Comparison of ENCODE assay signal across 8 cellular contexts in the genomic region with DNA sequence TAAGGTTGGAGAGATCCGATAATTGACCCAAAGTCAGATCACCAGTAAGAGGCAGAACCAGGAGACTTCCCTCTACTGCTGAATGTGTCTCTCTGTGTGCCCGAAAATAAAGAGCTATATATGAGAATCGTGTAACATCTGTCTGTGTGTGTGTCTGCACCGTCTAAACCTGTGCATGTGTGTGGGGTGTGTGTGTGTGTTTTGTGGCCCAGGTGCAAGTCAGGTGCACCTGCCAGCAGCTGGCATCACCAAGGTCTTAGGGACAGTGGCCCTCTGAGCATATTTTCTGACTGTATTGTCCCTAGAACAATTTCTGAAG. TPM values are rescaled to one million over a fixed set of nuclear protein-coding genes. Genes with fewer than 3 reads are reported as not detected.
DNase-seq lines count a peak whose midpoint lies in the region; ATAC-seq, FAIRE-seq and TF ChIP-seq lines count a peak whose summit lies in the region.

No MANE protein-coding gene starts in this region.

- DNase-seq in A673 (ENCODE audit: low spot score) (no peak), HTR-8/SVneo (ENCODE audit: insufficient read length, low spot score) (no peak), astrocyte of the spinal cord (ENCODE audit: low read depth, low spot score) (peak; percentile 8), hepatic stellate cell (ENCODE audit: low spot score) (no peak), DMS79 (lab: John Stamatoyannopoulos, UW) (no peak), GM13976 (ENCODE audit: low spot score) (no peak)

- H3K4me3 ChIP-seq in A673 (ENCODE audit: low read depth, low read length, poor library complexity, severe bottlenecking) (peak overlapping the region; percentile 36), astrocyte of the spinal cord (ENCODE audit: low read depth, low read length) (no peak overlapping the region), mucosa of stomach (ENCODE audit: low read length) (peak overlapping the region; percentile 10)

- H3K36me3 ChIP-seq in A673 (ENCODE audit: insufficient read depth, low read length, poor library complexity, severe bottlenecking), result no peaks in the 10 kb centered on the region
- no peaks in the 10 kb centered on the region for H3K36me3 ChIP-seq in mucosa of stomach (ENCODE audit: control insufficient read depth, insufficient read depth, low read length)

- intact Hi-C loops in A673 (cut with micrococcal nuclease; ENCODE audit: unreplicated experiment), result loop anchor here (5.0 kb wide), 1 partner anchor 501 kb away; no protein-coding TSS in a partner anchor

- H3K4me1 ChIP-seq in A673 (ENCODE audit: insufficient read depth, low read length, poor library complexity, severe bottlenecking), result peaks cover 43% of the 10 kb centered on the region
- H3K4me1 ChIP-seq in mucosa of stomach (ENCODE audit: control insufficient read depth, insufficient read depth, low read length), result peaks cover 87% of the 10 kb centered on the region

- peak; percentile 49 for FAIRE-seq in HTR-8/SVneo (lab: Jason Lieb, UNC)

- TF ChIP-seq CTCF in A673 (conservative IDR thresholded peaks at IDR 0.05; ENCODE audit: low read depth, low read length), result no peak
- TF ChIP-seq CTCF in astrocyte of the spinal cord (IDR thresholded peaks at IDR 0.05; ENCODE audit: low read depth, low read length), result no peak
- no peak for TF ChIP-seq CTCF in GM13976 (IDR thresholded peaks at IDR 0.05; ENCODE audit: borderline replicate concordance, control extremely low read depth, extremely low read depth, insufficient read depth, missing control alignments)

- ATAC-seq in HG03520 (IDR thresholded peaks at IDR 0.05; ENCODE audit: unreplicated experiment), result no peak

- POLR2A ChIA-PET in A673 (lab: Charles Lee; ENCODE audit: low non-redundant PET), result no interaction called here

- TSS peak; percentile 69 for BruUV-seq in A673 (replicated peaks; lab: Mats Ljungman, UMichigan)

- H3K9me3 ChIP-seq in A673 (ENCODE audit: low read depth, low read length, poor library complexity, severe bottlenecking) (no peaks in the 10 kb centered on the region), mucosa of stomach (ENCODE audit: control insufficient read depth, low read length) (no peaks in the 10 kb centered on the region)

- in situ Hi-C loops in astrocyte of the spinal cord (cut with HindIII; ENCODE audit: low sequenced_read_pairs) (no loop called here), GM13976 (cut with MboI; ENCODE audit: low sequenced_read_pairs, unreplicated experiment) (loop anchor here (10.0 kb wide), 2 partner anchors 289 to 489 kb away; a partner anchor contains a TSS)

- H3K9ac ChIP-seq in mucosa of stomach (ENCODE audit: low read length), result peak overlapping the region; percentile 80

- peak overlapping the region; percentile 61 for H3K27ac ChIP-seq in A673 (ENCODE audit: low read depth, low read length, poor library complexity, severe bottlenecking)

- H3K27me3 ChIP-seq in A673 (replicated peaks; ENCODE audit: insufficient read depth, low read depth, low read length, poor library complexity), result no peaks in the 10 kb centered on the region
- no peaks in the 10 kb centered on the region for H3K27me3 ChIP-seq in mucosa of stomach (ENCODE audit: control insufficient read depth, insufficient read depth, low read length)

- CTCF ChIA-PET in A673 (lab: Charles Lee), result interaction anchor here (1.0 to 1.8 kb wide), 2 partner anchors 8 to 104 kb away, joined by 3 to 6 read pairs; no protein-coding TSS in a partner anchor

RNA-seq across cellular contexts. Expression of a gene that starts 24.7 kb away (rescaled TPM):
- not detected in 2 replicates for total RNA-seq in A673 (2021)

RNA-seq across cellular contexts. Expression of a gene that starts 31.4 kb away (rescaled TPM):
- total RNA-seq in A673 (2021), result 15.4 and 16.2 TPM in 2 replicates

RNA-seq across cellular contexts. Expression of a gene that starts 39.4 kb away (rescaled TPM):
- not detected in 2 replicates for total RNA-seq in A673 (2021)

RNA-seq across cellular contexts. Expression of a gene that starts 59.6 kb away (rescaled TPM):
- not detected in 2 replicates for total RNA-seq in A673 (2021)
